Comparison of ENCODE assay signal across 8 cellular contexts in genomic region chr19:8592231-8593009, GRCh38. TPM values are rescaled to one million over a fixed set of nuclear protein-coding genes. Genes with fewer than 3 reads are reported as not detected.
DNase-seq lines count a peak whose midpoint lies in the region; ATAC-seq lines count a peak whose summit lies in the region.

No MANE protein-coding gene starts in this region.

- H2AK5ac ChIP-seq in neuronal stem cell (ENCODE audit: low read depth, low read length), result no peak overlapping the region

- peaks cover 0 to 9% (median 0%) of the 10 kb centered on the region in 3 experiments for H3K27me3 ChIP-seq in neuronal stem cell (ENCODE audit: control insufficient read depth in 3 of 3, insufficient read depth in 3 of 3, low read depth in 1 of 3, low read length in 3 of 3)

- H2BK12ac ChIP-seq in neuronal stem cell (ENCODE audit: low read length), result no peak overlapping the region

- H3K27ac ChIP-seq in neuronal stem cell (replicated peaks; ENCODE audit: low read length), result no peak overlapping the region

- DNase-seq in ELF-1 (ENCODE audit: low read depth, low spot score) (peak; percentile 99), SHP77 (lab: John Stamatoyannopoulos, UW) (peak; percentile 48 to 51), glomerular endothelial cell (ENCODE audit: extremely low read depth, low read depth, low spot score) (peak; percentile 64), neuronal stem cell (ENCODE audit: low spot score) (peak; percentile 100)
- DNase-seq in activated naive CD4-positive, alpha-beta T cell (lab: John Stamatoyannopoulos, UW), result peak; percentile 91 to 95 (median 94)
- peak; percentile 95 for DNase-seq in stimulated activated naive CD4-positive, alpha-beta T cell treated with Interleukin-2 at 50 U/mL for 16 hours (lab: John Stamatoyannopoulos, UW)

- H3K9ac ChIP-seq in neuronal stem cell (ENCODE audit: low read depth, low read length, poor library complexity), result no peak overlapping the region

- H2BK15ac ChIP-seq in neuronal stem cell (ENCODE audit: low read length), result no peak overlapping the region

- no peak overlapping the region for H4K91ac ChIP-seq in neuronal stem cell (ENCODE audit: low read depth, low read length, poor library complexity)

- H3K4me3 ChIP-seq in neuronal stem cell (ENCODE audit: low read length in 2 of 2), result peak overlapping the region; percentile 32 to 81

- no peak overlapping the region for H3K14ac ChIP-seq in neuronal stem cell (ENCODE audit: low read length)

- no peaks in the 10 kb centered on the region for H3K79me1 ChIP-seq in neuronal stem cell (ENCODE audit: low read depth, low read length)

- peaks cover 4 to 9% of the 10 kb centered on the region in 2 donors for H3K4me1 ChIP-seq in neuronal stem cell (ENCODE audit: control insufficient read depth in 2 of 2, insufficient read depth in 1 of 2, low read depth in 1 of 2, low read length in 2 of 2)

- no peak overlapping the region for H4K8ac ChIP-seq in neuronal stem cell (ENCODE audit: low read depth, low read length)

- H2AFZ ChIP-seq in neuronal stem cell (ENCODE audit: low read length), result peak overlapping the region; percentile 65

- H2BK5ac ChIP-seq in neuronal stem cell (ENCODE audit: low read length), result no peak overlapping the region

- H3K4me2 ChIP-seq in neuronal stem cell (ENCODE audit: insufficient read depth, low read length, poor library complexity, severe bottlenecking), result peak overlapping the region; percentile 79

- H3K18ac ChIP-seq in neuronal stem cell (ENCODE audit: low read length), result peak overlapping the region; percentile 40

- H3K9me3 ChIP-seq in neuronal stem cell (replicated peaks in 1 of 2; ENCODE audit: control insufficient read depth in 2 of 2, insufficient read depth in 1 of 2, low read depth in 1 of 2, low read length in 2 of 2), result peaks cover 0 to 5% of the 10 kb centered on the region in 2 donors

- no CpG with 5 or more reads among the region's 55 CpGs for WGBS in neuronal stem cell (ENCODE audit: extremely low coverage in 2 of 2, insufficient read length in 2 of 2, insufficient replicate concordance in 1 of 2), 2 donors

- no peak overlapping the region for H2BK120ac ChIP-seq in neuronal stem cell (ENCODE audit: low read depth, low read length)

- peak overlapping the region; percentile 98 for H3K23ac ChIP-seq in neuronal stem cell (ENCODE audit: low read depth, low read length, poor library complexity)

- ATAC-seq in GM19351 (IDR thresholded peaks at IDR 0.05; ENCODE audit: unreplicated experiment) (no peak), HG02798 (IDR thresholded peaks at IDR 0.05; ENCODE audit: poor library complexity, unreplicated experiment) (no peak)

- H3K36me3 ChIP-seq in neuronal stem cell (replicated peaks in 1 of 2; ENCODE audit: control insufficient read depth in 2 of 2, insufficient read depth in 2 of 2, low read length in 2 of 2), result peaks cover 0 to 29% of the 10 kb centered on the region in 2 donors

- H3K4ac ChIP-seq in neuronal stem cell (ENCODE audit: low read length), result no peak overlapping the region

RNA-seq across cellular contexts. Expression of gene MYO1F, which starts 15.2 kb away (rescaled TPM):
- 0.15 and 0.23 TPM in 2 replicates for total RNA-seq in glomerular endothelial cell
- 0.11 TPM for polyA plus RNA-seq in neuronal stem cell (2013, experiment 1 of 2)
- 0.11 TPM for polyA plus RNA-seq in neuronal stem cell (2013, experiment 2 of 2)

RNA-seq across cellular contexts. Expression of gene ADAMTS10, which starts 18.1 kb away (rescaled TPM):
- 32.6 and 44.3 TPM in 2 replicates for total RNA-seq in glomerular endothelial cell
- polyA plus RNA-seq in neuronal stem cell (2013, experiment 1 of 2), result 5.3 TPM
- 4.6 TPM for polyA plus RNA-seq in neuronal stem cell (2013, experiment 2 of 2)

RNA-seq across cellular contexts. Expression of gene NFILZ, which starts 38.0 kb away (rescaled TPM):
- total RNA-seq in glomerular endothelial cell, result not detected in 2 replicates
- not detected for polyA plus RNA-seq in neuronal stem cell (2013, experiment 1 of 2)
- polyA plus RNA-seq in neuronal stem cell (2013, experiment 2 of 2), result not detected

Comparison
In these comparisons a context has a peak if more than half of its experiments do, and no peak if none do; other contexts are left out.
1. DNase-seq: peak in every context shown above with its lines; median percentile 100 in neuronal stem cell; 99 in ELF-1; 95 in stimulated activated naive CD4-positive, alpha-beta T cell treated with Interleukin-2 at 50 U/mL for 16 hours; 94 in activated naive CD4-positive, alpha-beta T cell; 64 in glomerular endothelial cell; 50 in SHP77.